In genomic region chr15:100869151-100869999, GRCh38 we compare ENCODE assay signal across 1 cellular context.
TF ChIP-seq lines count a peak whose summit lies in the region.

No MANE protein-coding gene starts in this region.

TF ChIP-seq in endothelial cell of umbilical vein, 7 proteins besides CTCF, POLR2A, EP300 and RAD21 (continued from another document):
- TF ChIP-seq MAX (IDR thresholded peaks at IDR 0.05; ENCODE audit: insufficient read depth, insufficient read length) (no peak), EZH2 (IDR thresholded peaks at IDR 0.05; ENCODE audit: borderline replicate concordance, low read depth, low read length, severe bottlenecking) (no peak), POLR2AphosphoS5 (IDR thresholded peaks at IDR 0.05; ENCODE audit: insufficient read depth, low read depth, low read length) (no peak)
